ENCODE assay signal across 8 cellular contexts in the genomic region with DNA sequence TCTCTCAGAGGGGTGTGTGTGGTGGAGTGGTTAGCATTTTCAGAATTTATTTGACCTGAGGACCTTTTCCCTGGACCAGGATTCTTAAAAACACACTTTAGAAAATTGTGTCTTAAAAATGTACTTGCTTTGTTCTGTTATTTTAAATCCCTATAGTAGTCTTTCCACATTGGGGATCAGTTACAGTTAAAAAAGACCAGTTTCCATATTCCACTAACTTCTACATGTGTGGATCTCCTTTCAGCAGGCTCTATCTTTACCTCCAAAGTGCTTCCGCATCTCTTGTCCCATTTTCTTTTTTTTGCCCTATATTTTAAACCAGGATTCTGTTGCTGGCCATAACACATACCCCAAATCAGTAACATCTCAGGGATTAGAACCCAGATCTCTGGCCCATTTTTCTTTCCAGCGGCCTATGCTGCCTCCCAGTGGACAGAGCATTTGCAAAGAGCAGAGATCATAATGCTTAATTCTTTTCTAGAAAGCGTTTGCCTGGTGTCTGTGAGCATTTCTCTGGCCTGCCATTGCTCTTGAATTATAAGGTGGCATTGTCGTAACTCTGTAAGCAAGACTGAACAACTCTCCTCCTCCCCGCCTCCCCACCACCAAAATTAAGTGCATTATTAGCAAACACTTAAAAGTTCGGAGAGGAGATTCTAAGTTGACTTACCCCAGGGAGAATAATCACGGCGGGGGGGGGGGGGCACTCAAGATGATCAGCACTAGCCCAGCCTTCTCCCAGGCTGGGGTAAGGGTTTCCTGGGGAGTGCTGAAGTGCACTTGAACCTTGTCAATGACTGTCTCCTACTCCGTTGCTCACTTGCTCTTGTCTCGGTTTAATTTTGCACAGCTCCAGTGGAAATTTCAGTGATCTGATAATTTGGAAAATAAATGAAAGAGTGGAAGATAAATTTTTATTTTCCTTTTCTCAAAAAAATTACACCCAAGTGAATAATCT. TPM values are rescaled to one million over a fixed set of nuclear protein-coding genes. Genes with fewer than 3 reads are reported as not detected.
A peak's percentile ranks its signal among the peaks of the same experiment; 100 is the strongest.
DNase-seq lines count a peak whose midpoint lies in the region; ATAC-seq, FAIRE-seq and TF ChIP-seq lines count a peak whose summit lies in the region.

No MANE protein-coding gene starts in this region.

- FAIRE-seq in A549 (lab: Jason Lieb, UNC) (no peak), GM12891 (lab: Jason Lieb, UNC) (no peak)

- 69% methylated on average over 8 of the region's 10 CpGs for WGBS in A549 (ENCODE audit: missing lambda C conversion rate)
- WGBS in SK-N-SH (ENCODE audit: low lambda C conversion rate), result 86% methylated on average over 9 of the region's 10 CpGs

- H3K27me3 ChIP-seq in SK-N-SH (ENCODE audit: insufficient read depth), result no peaks in the 10 kb centered on the region

- peak; percentile 17 to 60; a peak in 3 of 6 replicates for ATAC-seq in A549
- no peak for ATAC-seq in HG02642 (IDR thresholded peaks at IDR 0.05; ENCODE audit: poor library complexity, unreplicated experiment)

- no peak overlapping the region for H2AFZ ChIP-seq in SK-N-SH (ENCODE audit: low read depth)

- no peaks in the 10 kb centered on the region for H4K20me1 ChIP-seq in SK-N-SH (ENCODE audit: insufficient read depth)

- no peaks in the 10 kb centered on the region for H3K9me2 ChIP-seq in SK-N-SH

- H3F3A ChIP-seq in SK-N-SH (replicated peaks; ENCODE audit: insufficient read depth), result no peaks in the 10 kb centered on the region

- no peaks in the 10 kb centered on the region for H3K36me3 ChIP-seq in SK-N-SH (replicated peaks in 1 of 2; ENCODE audit: control insufficient read depth in 1 of 2, insufficient read depth in 2 of 2, low read length in 1 of 2)

- TF ChIP-seq EP300 in A549 (IDR thresholded peaks at IDR 0.05) (no peak), SK-N-SH (IDR thresholded peaks at IDR 0.05; ENCODE audit: borderline replicate concordance in 1 of 2, low read depth in 1 of 2, low read length in 1 of 2) (no peak)

- peak; percentile 71 to 83 for TF ChIP-seq RAD21 in A549 (conservative IDR thresholded peaks at IDR 0.05 in 1 of 2, IDR thresholded peaks at IDR 0.05 in 1 of 2)
- peak; percentile 83 for TF ChIP-seq RAD21 in SK-N-SH (IDR thresholded peaks at IDR 0.05; ENCODE audit: low read length)

- H3K4me1 ChIP-seq in A549 (peaks cover 61% of the 10 kb centered on the region), SK-N-SH (ENCODE audit: control insufficient read depth in 1 of 2, insufficient read depth in 2 of 2, low read depth in 1 of 2, low read length in 1 of 2) (peaks cover 0 to 2% of the 10 kb centered on the region in 2 experiments; a peak in 1 of 4 replicates)

- TF ChIP-seq POLR2A in A549 (IDR thresholded peaks at IDR 0.05; ENCODE audit: low read length) (no peak), GM12891 (IDR thresholded peaks at IDR 0.05; ENCODE audit: low read depth, low read length) (no peak)

- H3K9me3 ChIP-seq in A549 (no peaks in the 10 kb centered on the region), SK-N-SH (no peaks in the 10 kb centered on the region)

- CTCF ChIA-PET in A549 (lab: Yijun Ruan, JAX), result interaction anchor here (0.8 to 1.5 kb wide), 9 partner anchors 11 to 798 kb away, joined by 3 to 6 read pairs (median 3); partner anchors contain the start of gene PBX1
- CTCF ChIA-PET in SK-N-SH (lab: Yijun Ruan, JAX), result interaction anchor here (0.8 to 2.4 kb wide), 13 partner anchors 10 to 1208 kb away, joined by 3 to 14 read pairs (median 5); partner anchors contain the start of gene PBX1

- H3K4me2 ChIP-seq in A549 (no peak overlapping the region), SK-N-SH (no peak overlapping the region)

- no peaks in the 10 kb centered on the region for H3K79me2 ChIP-seq in SK-N-SH (ENCODE audit: insufficient read depth)

- H3K27ac ChIP-seq in A549 (peak overlapping the region in 1 of 2 experiments; percentile 77; a peak in 3 of 6 replicates), SK-N-SH (ENCODE audit: low read depth in 2 of 2, low read length in 1 of 2) (no peak overlapping the region)

- no peak overlapping the region for H3K9ac ChIP-seq in SK-N-SH

- POLR2A ChIA-PET in A549 (lab: Yijun Ruan, JAX) (no interaction called here), SK-N-SH (lab: Yijun Ruan, JAX) (interaction anchor here (0.6 kb wide), 1 partner anchor 374 kb away, joined by 3 read pairs; no protein-coding TSS in a partner anchor)

- H3K4me3 ChIP-seq in A549 (no peak overlapping the region), HFF-Myc (replicated peaks; ENCODE audit: low read depth, low read length) (no peak overlapping the region), SK-N-SH (ENCODE audit: low read depth in 2 of 2, low read length in 1 of 2) (no peak overlapping the region)

- DNase-seq in A549 (ENCODE audit: low read depth in 1 of 2, low spot score in 1 of 2) (peak in 1 of 2 experiments; percentile 51), HFF-Myc (ENCODE audit: extremely low read depth, low read depth) (no peak), SK-N-SH (peak; percentile 31), islet precursor cell (peak; percentile 72), GM12891 (ENCODE audit: insufficient read length, low spot score) (no peak), NCI-H2171 treated with DMSO at 0.1 percent for 48 hours (lab: John Stamatoyannopoulos, UW) (no peak), NCI-H2029 treated with DMSO at 0.1 percent for 48 hours (lab: John Stamatoyannopoulos, UW) (no peak)

- TF ChIP-seq CTCF in A549 (IDR thresholded peaks at IDR 0.05) (peak; percentile 56), HFF-Myc (IDR thresholded peaks at IDR 0.05; ENCODE audit: low read depth, low read length, missing control alignments) (peak; percentile 54), SK-N-SH (IDR thresholded peaks at IDR 0.05) (peak; percentile 73)

TF ChIP-seq in A549, 52 proteins besides CTCF, POLR2A, EP300 and RAD21 (continues in another document):
- TF ChIP-seq NR3C1 (IDR thresholded peaks at IDR 0.05), result no peak
- TF ChIP-seq POLR2AphosphoS2 (conservative IDR thresholded peaks at IDR 0.05; ENCODE audit: low read length), result no peak
- TF ChIP-seq CBX2 (IDR thresholded peaks at IDR 0.05; ENCODE audit: borderline replicate concordance, low read depth), result no peak
- TF ChIP-seq HDAC2 (IDR thresholded peaks at IDR 0.05), result no peak
- TF ChIP-seq MAX (IDR thresholded peaks at IDR 0.05), result no peak
- TF ChIP-seq MAZ (IDR thresholded peaks at IDR 0.05; ENCODE audit: borderline replicate concordance, low read depth, low read length), result no peak
- TF ChIP-seq MAFK (IDR thresholded peaks at IDR 0.05; ENCODE audit: partially characterized antibody), result no peak
- no peak for TF ChIP-seq FOSL2 (IDR thresholded peaks at IDR 0.05)
- no peak for TF ChIP-seq FOSL2 (CRISPR knock-in tag; IDR thresholded peaks at IDR 0.05)
- TF ChIP-seq EHMT2 (IDR thresholded peaks at IDR 0.05; ENCODE audit: low read depth), result no peak
- TF ChIP-seq HOXA7 (CRISPR knock-in tag; IDR thresholded peaks at IDR 0.05), result no peak
- TF ChIP-seq SMC3 (IDR thresholded peaks at IDR 0.05), result peak; percentile 68

TF ChIP-seq in SK-N-SH, 30 proteins besides CTCF, POLR2A, EP300 and RAD21:
- TF ChIP-seq SMC3 (IDR thresholded peaks at IDR 0.05; ENCODE audit: low read depth, low read length), result peak; percentile 72
- no peak for TF ChIP-seq NRF1 (IDR thresholded peaks at IDR 0.05; ENCODE audit: low read depth, low read length)
- TF ChIP-seq YY1 (IDR thresholded peaks at IDR 0.05; ENCODE audit: low read depth), result no peak
- TF ChIP-seq TEAD4 (IDR thresholded peaks at IDR 0.05; ENCODE audit: borderline replicate concordance, insufficient read depth), result no peak

TF ChIP-seq in GM12891, 5 proteins besides CTCF, POLR2A, EP300 and RAD21:
- TF ChIP-seq PAX5 (IDR thresholded peaks at IDR 0.05; ENCODE audit: insufficient read depth, low read length, severe bottlenecking), result no peak
- no peak for TF ChIP-seq SPI1 (IDR thresholded peaks at IDR 0.05; ENCODE audit: low read depth, low read length)
- no peak for TF ChIP-seq POLR2AphosphoS5 (IDR thresholded peaks at IDR 0.05; ENCODE audit: low read depth, low read length)
- no peak for TF ChIP-seq TAF1 (IDR thresholded peaks at IDR 0.05; ENCODE audit: low read depth, low read length)
- no peak for TF ChIP-seq POU2F2 (IDR thresholded peaks at IDR 0.05; ENCODE audit: low read depth, low read length)
TF ChIP-seq in GM12891: peak in this region for 0.

RNA-seq across cellular contexts. Expression of gene PBX1, which starts 58.9 kb away (rescaled TPM):
- polyA plus RNA-seq in A549 (2011; rRNA removed), result 61.5 and 62.8 TPM in 2 replicates
- polyA plus RNA-seq in A549 (2012; cell fraction: cytosol; rRNA removed), result 32.7 and 37.4 TPM in 2 replicates
- polyA plus RNA-seq in A549 (2012; cell fraction: nucleus; rRNA removed), result 28.1 and 30.0 TPM in 2 replicates
- 46.5 to 53.4 TPM (median 47.8 TPM) in 3 replicates for polyA plus RNA-seq in A549 (2017; fragmentation: RNase III; extraction: RNeasy Plus Mini Kit Qiagen cat#74134 plus additional on column Dnase treatment)
- polyA minus RNA-seq in A549 (2011; rRNA and poly(A)+ RNA removed), result 101 and 102 TPM in 2 replicates
- 25.3 and 27.0 TPM in 2 replicates for polyA plus RNA-seq in SK-N-SH (2012; rRNA removed)
- polyA plus RNA-seq in SK-N-SH (2012; cell fraction: cytosol; rRNA removed), result 18.4 and 24.2 TPM in 2 replicates
- polyA plus RNA-seq in SK-N-SH (2012; cell fraction: nucleus; rRNA removed), result 14.8 and 23.2 TPM in 2 replicates
- 0.05 TPM for polyA plus RNA-seq in GM12891 (2012; ENCODE audit: low read depth, missing spikeins)

Comparison
In these comparisons a context has a peak if more than half of its experiments do, and no peak if none do; other contexts are left out.
1. DNase-seq: peak in SK-N-SH (single experiment) and islet precursor cell (single experiment); none in HFF-Myc (single experiment), GM12891 (single experiment), NCI-H2171 treated with DMSO at 0.1 percent for 48 hours (single experiment) and NCI-H2029 treated with DMSO at 0.1 percent for 48 hours (single experiment).
2. Of the 12 proteins assayed by ChIP-seq in both A549 and SK-N-SH: peak only in A549: none; only in SK-N-SH: none; in both: CTCF, RAD21 and SMC3; in neither: 9.
3. Peak in every context shown above with its lines, with median percentiles within 50 percentile points of each other: CTCF ChIP-seq.